1 cellular context compared by ENCODE assay signal in genomic region chr1:229625893-229626831, GRCh38.
A peak's percentile ranks its signal among the peaks of the same experiment; 100 is the strongest.
TF ChIP-seq lines count a peak whose summit lies in the region.

Gene TAF5L, minus strand, starts transcription at chr1:229626122. Its CDS starts 11,640 bp downstream, at chr1:229614482.
Gene URB2, plus strand, starts transcription at chr1:229626247. Its CDS starts 1,387 bp downstream, at chr1:229627634.

TF ChIP-seq in HepG2, 621 proteins besides CTCF, POLR2A, EP300 and RAD21 (continued from another document and continues in another):
- TF ChIP-seq ZNF850 (CRISPR knock-in tag; conservative IDR thresholded peaks at IDR 0.05) (no peak), RBM39 (IDR thresholded peaks at IDR 0.05; ENCODE audit: low read depth, low read length, poor library complexity, severe bottlenecking) (peak; percentile 66), RXRA (CRISPR knock-in tag; IDR thresholded peaks at IDR 0.05) (peak; percentile 47; the same call in 1 of the 2 replicates), MXD4 (CRISPR knock-in tag; IDR thresholded peaks at IDR 0.05) (peak; percentile 99), FOXO1 (CRISPR knock-in tag; IDR thresholded peaks at IDR 0.05) (no peak), POLR2AphosphoS2 (IDR thresholded peaks at IDR 0.05; ENCODE audit: low read depth, low read length) (no peak), HNRNPL (IDR thresholded peaks at IDR 0.05; ENCODE audit: low read depth, low read length) (0 out of 2 replicates have a peak, but pooled peaks have one; percentile 54), TOE1 (CRISPR knock-in tag; IDR thresholded peaks at IDR 0.05) (no peak), ZFP91 (CRISPR knock-in tag; IDR thresholded peaks at IDR 0.05; ENCODE audit: borderline replicate concordance) (peak; percentile 67), E2F2 (CRISPR knock-in tag; IDR thresholded peaks at IDR 0.05; ENCODE audit: borderline replicate concordance) (no peak), ZFYVE20 (CRISPR knock-in tag; IDR thresholded peaks at IDR 0.05; ENCODE audit: borderline replicate concordance, low read depth) (peak; percentile 56; the same call in 1 of the 2 replicates), KMT2B (CRISPR knock-in tag; IDR thresholded peaks at IDR 0.05) (peak; percentile 70; the same call in 1 of the 2 replicates), ZNF362 (CRISPR knock-in tag; IDR thresholded peaks at IDR 0.05; ENCODE audit: borderline replicate concordance) (no peak; the same call in 1 of the 2 replicates), CEBPZ (IDR thresholded peaks at IDR 0.05; ENCODE audit: low read length) (no peak), TFDP1 (CRISPR knock-in tag; IDR thresholded peaks at IDR 0.05; ENCODE audit: borderline replicate concordance) (peak; percentile 72), ZSCAN25 (CRISPR knock-in tag; IDR thresholded peaks at IDR 0.05) (no peak), KLF12 (CRISPR knock-in tag; IDR thresholded peaks at IDR 0.05; ENCODE audit: borderline replicate concordance) (peak; percentile 94), ZNF776 (CRISPR knock-in tag; IDR thresholded peaks at IDR 0.05) (peak; percentile 63; the same call in 1 of the 2 replicates), MNT (IDR thresholded peaks at IDR 0.05) (peak; percentile 75), KLF13 (CRISPR knock-in tag; IDR thresholded peaks at IDR 0.05) (peak; percentile 75; the same call in 1 of the 2 replicates), REST (IDR thresholded peaks at IDR 0.05; ENCODE audit: borderline replicate concordance in 1 of 2, low read depth in 1 of 2, low read length in 2 of 2) (no peak), FOXK1 (CRISPR knock-in tag; IDR thresholded peaks at IDR 0.05; ENCODE audit: borderline replicate concordance, low read depth) (no peak), SP2 (CRISPR knock-in tag; IDR thresholded peaks at IDR 0.05) (peak; percentile 75), ZNF432 (CRISPR knock-in tag; IDR thresholded peaks at IDR 0.05; ENCODE audit: borderline replicate concordance) (no peak), CCDC6 (CRISPR knock-in tag; IDR thresholded peaks at IDR 0.05) (peak; percentile 65; the same call in 1 of the 2 replicates), ZNF3 (CRISPR knock-in tag; IDR thresholded peaks at IDR 0.05) (no peak), ZMAT5 (CRISPR knock-in tag; IDR thresholded peaks at IDR 0.05; ENCODE audit: borderline replicate concordance, low read depth) (no peak), YEATS4 (CRISPR knock-in tag; IDR thresholded peaks at IDR 0.05; ENCODE audit: borderline replicate concordance) (peak; percentile 93), ZNF687 (CRISPR knock-in tag; IDR thresholded peaks at IDR 0.05) (peak; percentile 77), RAD51 (IDR thresholded peaks at IDR 0.05; ENCODE audit: borderline replicate concordance) (no peak), ZNF282 (IDR thresholded peaks at IDR 0.05; ENCODE audit: partially characterized antibody) (no peak), ETV6 (CRISPR knock-in tag; conservative IDR thresholded peaks at IDR 0.05) (no peak), STAT5B (CRISPR knock-in tag; IDR thresholded peaks at IDR 0.05) (no peak), ONECUT2 (CRISPR knock-in tag; IDR thresholded peaks at IDR 0.05) (no peak), NBN (conservative IDR thresholded peaks at IDR 0.05) (no peak), ZNF143 (CRISPR knock-in tag; IDR thresholded peaks at IDR 0.05) (no peak), BRD4 (CRISPR knock-in tag; IDR thresholded peaks at IDR 0.05) (no peak), FOXC1 (CRISPR knock-in tag; IDR thresholded peaks at IDR 0.05; ENCODE audit: borderline replicate concordance) (peak; percentile 74; the same call in 1 of the 2 replicates), ELF1 (CRISPR knock-in tag; IDR thresholded peaks at IDR 0.05) (no peak; the same call in 1 of the 2 replicates), ZC3H13 (CRISPR knock-in tag; IDR thresholded peaks at IDR 0.05) (no peak; the same call in 1 of the 2 replicates), ZNF790 (CRISPR knock-in tag; IDR thresholded peaks at IDR 0.05; ENCODE audit: borderline replicate concordance) (no peak), CENPX (CRISPR knock-in tag; IDR thresholded peaks at IDR 0.05) (no peak), ZNF10 (CRISPR knock-in tag; IDR thresholded peaks at IDR 0.05; ENCODE audit: borderline replicate concordance, low read depth) (no peak), CEBPG (CRISPR knock-in tag; IDR thresholded peaks at IDR 0.05) (no peak), MIER2 (CRISPR knock-in tag; IDR thresholded peaks at IDR 0.05) (no peak), RFX1 (IDR thresholded peaks at IDR 0.05) (no peak), NCOR1 (IDR thresholded peaks at IDR 0.05; ENCODE audit: borderline replicate concordance, low read length) (no peak)
